Comparison of ENCODE assay signal across 14 cellular contexts in the genomic region with DNA sequence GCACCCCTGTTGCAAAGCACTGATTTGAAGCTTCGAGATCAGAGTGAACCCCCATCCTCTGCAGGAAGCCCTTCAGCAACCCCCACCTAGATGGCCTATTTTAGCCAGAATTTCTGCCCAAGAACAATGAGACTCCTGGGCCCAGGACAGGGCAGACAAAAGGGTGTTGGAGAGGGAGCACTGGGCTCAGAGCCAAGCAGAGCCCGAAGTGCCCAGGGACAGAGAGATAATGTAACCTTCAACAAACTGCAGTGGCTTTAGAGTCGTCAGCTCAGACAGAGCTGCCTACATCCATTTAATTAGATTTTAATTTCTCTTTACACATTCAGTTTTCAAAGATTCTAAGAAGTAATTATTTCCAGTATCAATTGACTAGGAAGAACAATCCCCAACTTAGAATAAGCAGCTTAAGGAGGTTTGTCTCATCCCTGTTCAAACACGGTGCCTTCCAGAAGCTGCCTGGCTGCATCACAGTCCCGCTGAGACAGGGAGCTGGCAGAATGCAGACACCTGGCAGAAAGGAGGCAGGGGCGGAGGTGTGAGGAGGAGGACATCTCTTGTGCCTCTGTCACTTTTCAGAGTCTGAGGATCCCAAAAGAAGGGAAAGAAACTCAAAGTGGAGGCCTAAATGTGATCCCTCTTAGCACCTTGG.
"Had no signal": no experiment of that assay in that cellular context is flagged by ENCODE, and none has a peak within 500 bp of the region (broad histone marks: within the 10 kb centered on the region; RNA-seq: fewer than 3 reads in every experiment).

No MANE protein-coding gene starts in this region.

- DNase-seq: activated B cell treated with CpG ODN at 0.5 μM for 24 hours; activated CD4-positive, alpha-beta T cell treated with anti-CD3 and anti-CD28 coated beads for 48 hours; activated CD8-positive, alpha-beta T cell treated with anti-CD3 and anti-CD28 coated beads for 36 hours; activated naive CD4-positive, alpha-beta T cell treated with Interleukin-2 at 50 U/mL for 16 hours; activated T-cell treated with anti-CD3 and anti-CD28 coated beads, Interleukin-2, amount 50 U/mL, for 1 hour; cortex of kidney; stimulated activated CD4-positive, alpha-beta T cell treated with anti-CD3 and anti-CD28 coated beads, Interleukin-4, amount 100 ng/mL, for 1 hour; stimulated activated naive CD8-positive, alpha-beta T cell treated with anti-CD3 and anti-CD28 coated beads, Interleukin-15, amount 100 ng/mL, for 72 hours; trophoblast cell had no signal

- FAIRE-seq: endometrium, frontal cortex had no signal

- ATAC-seq: activated CD8-positive, alpha-beta T cell treated with anti-CD3 and anti-CD28 coated beads for 36 hours; sciatic nerve; stimulated activated naive CD8-positive, alpha-beta T cell treated with anti-CD3 and anti-CD28 coated beads, Interleukin-15, amount 100 ng/mL, for 72 hours had no signal

- H3K27ac ChIP-seq: prostate gland, suprapubic skin had no signal
